In the genomic region with DNA sequence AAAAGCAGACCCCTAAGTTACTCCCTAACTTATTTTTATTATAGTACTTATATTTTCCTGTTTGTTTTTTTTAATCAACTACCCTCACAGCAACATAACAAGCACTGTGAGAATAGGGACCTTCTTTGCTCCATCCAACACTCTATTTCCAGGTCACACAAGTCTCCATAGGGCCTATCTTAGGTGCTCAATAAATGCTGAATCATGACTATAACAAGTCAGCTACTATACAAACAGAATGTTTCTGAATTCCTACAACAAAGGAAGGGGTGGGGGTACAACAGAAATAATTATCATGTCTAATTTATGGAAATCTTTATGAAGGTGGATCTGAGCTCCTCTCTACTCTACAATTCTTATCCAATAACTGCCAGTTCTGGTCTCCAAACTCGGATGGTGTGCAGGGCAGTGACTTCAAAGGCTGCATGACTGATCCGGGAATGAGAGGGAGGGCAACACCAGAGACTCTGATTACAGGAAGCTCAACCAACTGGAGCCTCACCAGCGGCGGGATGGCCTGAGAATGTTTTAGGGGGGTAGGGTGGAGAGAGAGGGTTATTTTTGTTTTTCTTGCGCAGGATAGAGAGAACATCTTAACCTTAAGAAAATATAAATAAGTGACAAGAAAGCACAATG, we compare ENCODE assay signal across 14 cellular contexts.
DNase-seq lines count a peak whose midpoint lies in the region; ATAC-seq and TF ChIP-seq lines count a peak whose summit lies in the region.
"Had no signal": no experiment of that assay in that cellular context is flagged by ENCODE, and none has a peak within 500 bp of the region (broad histone marks: within the 10 kb centered on the region; RNA-seq: fewer than 3 reads in every experiment).

No MANE protein-coding gene starts in this region.

- no peak for ATAC-seq in activated T-cell treated with anti-CD3 and anti-CD28 coated beads, Interleukin-2, amount 50 U/mL, for 72 hours (replicated peaks in 1 of 2)

- H3K4me3 ChIP-seq in SJSA1: no peak overlapping the region
- H3K4me3 ChIP-seq in effector memory CD4-positive, alpha-beta T cell (ENCODE audit: insufficient read depth, low read depth, low read length, poor library complexity, severe bottlenecking): no peak overlapping the region
- H3K4me3 ChIP-seq: neural progenitor cell had no signal

- H3K9me3 Mint-ChIP-seq in activated T-cell treated with anti-CD3 and anti-CD28 coated beads, Interleukin-2, amount 50 U/mL, for 72 hours: no peaks in the 10 kb centered on the region
- H3K9me3 Mint-ChIP-seq in activated T-helper 1 cell treated with anti-CD3 and anti-CD28 coated beads, Interleukin-12 subunit alpha, Interleukin-12 subunit beta, Interleukin-2, Interleukin-4 antibody, amounts not matched to agents 30 ng/mL and 10 ng/mL and 1 ng/mL, durations not matched to agents 14 hours and 24 hours and 36 hours: no peaks in the 10 kb centered on the region
- H3K9me3 Mint-ChIP-seq: CD8-positive, alpha-beta memory T cell; neural progenitor cell had no signal

- no peak for TF ChIP-seq CTCF in GM20000 (IDR thresholded peaks at IDR 0.05; ENCODE audit: extremely low read depth, missing control alignments)

- no peaks in the 10 kb centered on the region for H3K27me3 ChIP-seq in SJSA1 (replicated peaks)
- H3K27me3 ChIP-seq in effector memory CD4-positive, alpha-beta T cell (replicated peaks; ENCODE audit: control insufficient read depth, insufficient read depth, low read length, poor library complexity, severe bottlenecking): no peaks in the 10 kb centered on the region
- H3K27me3 ChIP-seq: brain microvascular endothelial cell, neural progenitor cell had no signal

- H3K4me3 Mint-ChIP-seq in activated T-cell treated with anti-CD3 and anti-CD28 coated beads, Interleukin-2, amount 50 U/mL, for 72 hours: no peak overlapping the region
- H3K4me3 Mint-ChIP-seq in activated T-helper 1 cell treated with anti-CD3 and anti-CD28 coated beads, Interleukin-12 subunit alpha, Interleukin-12 subunit beta, Interleukin-2, Interleukin-4 antibody, amounts not matched to agents 30 ng/mL and 10 ng/mL and 1 ng/mL, durations not matched to agents 14 hours and 24 hours and 36 hours: no peak overlapping the region
- H3K4me3 Mint-ChIP-seq: CD8-positive, alpha-beta memory T cell; neural progenitor cell had no signal

- H3K4me1 Mint-ChIP-seq in activated T-cell treated with anti-CD3 and anti-CD28 coated beads, Interleukin-2, amount 50 U/mL, for 72 hours (ENCODE audit: low read depth): peaks cover 58% of the 10 kb centered on the region
- H3K4me1 Mint-ChIP-seq in activated T-helper 1 cell treated with anti-CD3 and anti-CD28 coated beads, Interleukin-12 subunit alpha, Interleukin-12 subunit beta, Interleukin-2, Interleukin-4 antibody, amounts not matched to agents 30 ng/mL and 10 ng/mL and 1 ng/mL, durations not matched to agents 14 hours and 24 hours and 36 hours (ENCODE audit: low read depth): peaks cover 51% of the 10 kb centered on the region

- peaks cover 37% of the 10 kb centered on the region for H3K4me1 ChIP-seq in SJSA1 (replicated peaks)
- no peaks in the 10 kb centered on the region for H3K4me1 ChIP-seq in effector memory CD4-positive, alpha-beta T cell (ENCODE audit: control insufficient read depth, insufficient read depth, low read length, poor library complexity, severe bottlenecking)
- H3K4me1 ChIP-seq: neural progenitor cell had no signal

- peak overlapping the region; percentile 67 for H3K27ac ChIP-seq in SJSA1
- H3K27ac ChIP-seq in effector memory CD4-positive, alpha-beta T cell (ENCODE audit: insufficient read depth, low read length, poor library complexity, severe bottlenecking): peak overlapping the region; percentile 1
- H3K27ac ChIP-seq in substantia nigra (ENCODE audit: low read depth, low read length, poor library complexity, severe bottlenecking): no peak overlapping the region
- H3K27ac ChIP-seq: brain microvascular endothelial cell, neural progenitor cell had no signal

- no peak for DNase-seq in activated T-cell treated with anti-CD3 and anti-CD28 coated beads, Interleukin-2, amount 50 U/mL, for 72 hours
- DNase-seq in activated T-cell treated with anti-CD3 and anti-CD28 coated beads for 4 hours (no peak), SJSA1 (ENCODE audit: low read depth in 1 of 2, low spot score in 2 of 2) (peak; percentile 62 to 70), renal cortical epithelial cell (ENCODE audit: low read depth) (peak; percentile 51), substantia nigra (lab: John Stamatoyannopoulos, UW) (no peak), GM20000 (ENCODE audit: low spot score) (no peak)
- no peak for DNase-seq in effector memory CD4-positive, alpha-beta T cell
- DNase-seq in activated T-helper 1 cell treated with anti-CD3 and anti-CD28 coated beads, Interleukin-12 subunit alpha, Interleukin-12 subunit beta, Interleukin-2, Interleukin-4 antibody, amounts not matched to agents 30 ng/mL and 10 ng/mL and 1 ng/mL, durations not matched to agents 14 hours and 24 hours and 36 hours (ENCODE audit: low spot score): no peak
- DNase-seq: activated effector memory CD4-positive, alpha-beta T cell treated with anti-CD3 and anti-CD28 coated beads, Interleukin-2, amount 50 U/mL, for 16 hours; CD8-positive, alpha-beta memory T cell; DMS79 treated with DMSO at 0.1 percent for 48 hours had no signal

- peak overlapping the region; percentile 39 for H3K27ac Mint-ChIP-seq in activated T-cell treated with anti-CD3 and anti-CD28 coated beads, Interleukin-2, amount 50 U/mL, for 72 hours
- H3K27ac Mint-ChIP-seq in activated T-helper 1 cell treated with anti-CD3 and anti-CD28 coated beads, Interleukin-12 subunit alpha, Interleukin-12 subunit beta, Interleukin-2, Interleukin-4 antibody, amounts not matched to agents 30 ng/mL and 10 ng/mL and 1 ng/mL, durations not matched to agents 14 hours and 24 hours and 36 hours: no peak overlapping the region
- H3K27ac Mint-ChIP-seq: neural progenitor cell had no signal

- intact Hi-C loops in activated T-helper 1 cell treated with anti-CD3 and anti-CD28 coated beads, Interleukin-12 subunit alpha, Interleukin-12 subunit beta, Interleukin-2, Interleukin-4 antibody, amounts not matched to agents 30 ng/mL and 10 ng/mL and 1 ng/mL, durations not matched to agents 14 hours and 24 hours and 36 hours (cut with micrococcal nuclease): no loop called here

- peaks cover 16% of the 10 kb centered on the region; the same call in 1 of the 2 replicates for H3K36me3 ChIP-seq in SJSA1
- H3K36me3 ChIP-seq in effector memory CD4-positive, alpha-beta T cell (ENCODE audit: control insufficient read depth, insufficient read depth, low read length): peaks cover 39% of the 10 kb centered on the region
- H3K36me3 ChIP-seq: brain microvascular endothelial cell, neural progenitor cell had no signal

- H3K9me3 ChIP-seq in SJSA1 (replicated peaks): no peaks in the 10 kb centered on the region
- no peaks in the 10 kb centered on the region for H3K9me3 ChIP-seq in effector memory CD4-positive, alpha-beta T cell (ENCODE audit: control insufficient read depth, low read length)
- H3K9me3 ChIP-seq: SK-N-SH had no signal

- peaks cover 6 to 22% of the 10 kb centered on the region in 2 donors for H3K36me3 Mint-ChIP-seq in activated T-cell treated with anti-CD3 and anti-CD28 coated beads, Interleukin-2, amount 50 U/mL, for 72 hours (ENCODE audit: insufficient read depth in 2 of 2)
- H3K36me3 Mint-ChIP-seq in activated T-helper 1 cell treated with anti-CD3 and anti-CD28 coated beads, Interleukin-12 subunit alpha, Interleukin-12 subunit beta, Interleukin-2, Interleukin-4 antibody, amounts not matched to agents 30 ng/mL and 10 ng/mL and 1 ng/mL, durations not matched to agents 14 hours and 24 hours and 36 hours (ENCODE audit: low read depth): peaks cover 37% of the 10 kb centered on the region

- H3K27me3 Mint-ChIP-seq in activated T-cell treated with anti-CD3 and anti-CD28 coated beads, Interleukin-2, amount 50 U/mL, for 72 hours (ENCODE audit: low read depth): no peaks in the 10 kb centered on the region
- H3K27me3 Mint-ChIP-seq in activated T-helper 1 cell treated with anti-CD3 and anti-CD28 coated beads, Interleukin-12 subunit alpha, Interleukin-12 subunit beta, Interleukin-2, Interleukin-4 antibody, amounts not matched to agents 30 ng/mL and 10 ng/mL and 1 ng/mL, durations not matched to agents 14 hours and 24 hours and 36 hours (ENCODE audit: insufficient read depth): no peaks in the 10 kb centered on the region

Comparison
In these comparisons a context has a peak if more than half of its experiments do, and no peak if none do; other contexts are left out.
1. DNase-seq: peak in SJSA1 (2 of 2) and renal cortical epithelial cell (single experiment); none in activated T-cell treated with anti-CD3 and anti-CD28 coated beads, Interleukin-2, amount 50 U/mL, for 72 hours (0 of 2), activated T-cell treated with anti-CD3 and anti-CD28 coated beads for 4 hours (single experiment), effector memory CD4-positive, alpha-beta T cell (0 of 3), activated T-helper 1 cell treated with anti-CD3 and anti-CD28 coated beads, Interleukin-12 subunit alpha, Interleukin-12 subunit beta, Interleukin-2, Interleukin-4 antibody, amounts not matched to agents 30 ng/mL and 10 ng/mL and 1 ng/mL, durations not matched to agents 14 hours and 24 hours and 36 hours (single experiment), substantia nigra (0 of 49) and GM20000 (single experiment).